Comparison of ENCODE assay signal across 10 cellular contexts in the genomic region with DNA sequence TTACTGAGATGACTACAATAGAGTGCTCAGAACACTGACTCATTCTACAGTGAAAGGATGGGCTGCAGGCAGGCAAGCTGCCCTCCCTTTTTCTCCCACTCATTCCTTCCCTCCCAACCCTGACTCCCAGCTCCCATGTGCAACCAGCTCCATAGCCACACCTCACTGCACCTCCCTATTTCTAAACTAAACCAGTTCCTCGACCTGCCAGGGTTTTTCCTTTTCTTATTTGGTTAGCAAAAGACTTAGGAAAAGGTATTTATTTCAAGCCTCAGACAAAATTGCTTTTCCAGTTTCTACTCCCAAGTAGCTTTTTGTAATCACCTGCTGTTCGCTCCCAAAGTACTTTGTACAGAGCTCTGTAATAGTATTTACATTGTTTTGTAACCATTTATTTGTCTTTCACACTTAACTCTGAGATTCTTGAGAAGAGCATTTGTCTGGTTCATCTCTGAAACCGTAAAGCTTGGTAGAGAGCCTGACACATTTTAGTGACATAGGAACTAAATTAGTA. TPM values are rescaled to one million over a fixed set of nuclear protein-coding genes. Genes with fewer than 3 reads are reported as not detected.
DNase-seq lines count a peak whose midpoint lies in the region; ATAC-seq, FAIRE-seq and TF ChIP-seq lines count a peak whose summit lies in the region.
"Had no signal": no experiment of that assay in that cellular context is flagged by ENCODE, and none has a peak within 500 bp of the region (broad histone marks: within the 10 kb centered on the region; RNA-seq: fewer than 3 reads in every experiment).

No MANE protein-coding gene starts in this region.

- H3K4me3 ChIP-seq in endothelial cell of umbilical vein (replicated peaks in 1 of 3; ENCODE audit: insufficient read depth in 1 of 3, low read depth in 1 of 3, low read length in 3 of 3) = no peak overlapping the region

- H3K9ac ChIP-seq in endothelial cell of umbilical vein (replicated peaks; ENCODE audit: extremely low read depth, insufficient read depth, low read length) = no peak overlapping the region

- no peaks in the 10 kb centered on the region for H3K9me3 Mint-ChIP-seq in Calu3 (ENCODE audit: low read depth, unreplicated experiment)
- H3K9me3 Mint-ChIP-seq in nephron progenitor cell = no peaks in the 10 kb centered on the region
- no peaks in the 10 kb centered on the region for H3K9me3 Mint-ChIP-seq in CD4-positive, alpha-beta T cell
- H3K9me3 Mint-ChIP-seq: activated naive CD4-positive, alpha-beta T cell treated with anti-CD3 and anti-CD28 coated beads, Interleukin-2, amount 50 U/mL, for 72 hours; T-helper 1 cell treated with Interleukin-12 subunit alpha and Interleukin-12 subunit beta and Interleukin-4 antibody, amounts not matched to agents 30 μg/mL and 1 μg/mL, for 36 hours had no signal

- no peaks in the 10 kb centered on the region for H3K36me3 Mint-ChIP-seq in Calu3 (ENCODE audit: insufficient read depth, unreplicated experiment)
- no peaks in the 10 kb centered on the region for H3K36me3 Mint-ChIP-seq in nephron progenitor cell (ENCODE audit: low read depth)
- H3K36me3 Mint-ChIP-seq in CD4-positive, alpha-beta T cell (ENCODE audit: low read depth) = no peaks in the 10 kb centered on the region
- H3K36me3 Mint-ChIP-seq: activated naive CD4-positive, alpha-beta T cell treated with anti-CD3 and anti-CD28 coated beads, Interleukin-2, amount 50 U/mL, for 72 hours had no signal

- no peaks in the 10 kb centered on the region for H3K27me3 ChIP-seq in endothelial cell of umbilical vein (ENCODE audit: control insufficient read depth in 2 of 2, insufficient read depth in 2 of 2, low read length in 2 of 2)
- no peaks in the 10 kb centered on the region for H3K27me3 ChIP-seq in CD4-positive, alpha-beta T cell (ENCODE audit: control insufficient read depth, insufficient read depth, low read length)

- H2AFZ ChIP-seq in endothelial cell of umbilical vein (ENCODE audit: low read depth, low read length) = no peak overlapping the region

- FAIRE-seq in endothelial cell of umbilical vein (lab: Jason Lieb, UNC) = no peak

- peak; percentile 52 for DNase-seq in Calu3
- DNase-seq in NCI-H146 treated with DMSO at 0.1 percent for 48 hours (lab: John Stamatoyannopoulos, UW; ENCODE audit: unreplicated experiment) = peak; percentile 62
- DNase-seq in endothelial cell of umbilical vein (ENCODE audit: low read depth, low spot score) = peak; percentile 12
- no peak for DNase-seq in nephron progenitor cell
- no peak for DNase-seq in CD4-positive, alpha-beta T cell
- DNase-seq in effector CD4-positive, alpha-beta T cell = no peak
- no peak for DNase-seq in GM19238 (ENCODE audit: insufficient read length, low spot score)
- DNase-seq in activated T-cell treated with anti-CD3 and anti-CD28 coated beads, Interleukin-2, amount 50 U/mL, for 1 hour = no peak

- CTCF ChIA-PET in Calu3 (lab: Charles Lee) (interaction anchor here (0.9 to 1.3 kb wide), 3 partner anchors 16 to 377 kb away, joined by 3 to 7 read pairs (median 5); no protein-coding TSS in a partner anchor), endothelial cell of umbilical vein (lab: Charles Lee) (interaction anchor here (1.2 to 1.4 kb wide), 4 partner anchors 9 to 121 kb away, joined by 3 to 4 read pairs (median 3); no protein-coding TSS in a partner anchor)
- CTCF ChIA-PET in CD4-positive, alpha-beta T cell (lab: Charles Lee) = no interaction called here

- no peaks in the 10 kb centered on the region for H3K36me3 ChIP-seq in endothelial cell of umbilical vein (ENCODE audit: control insufficient read depth in 2 of 2, extremely low read depth in 1 of 2, insufficient read depth in 2 of 2, low read length in 2 of 2)

- H3K9me3 ChIP-seq in endothelial cell of umbilical vein (replicated peaks; ENCODE audit: control insufficient read depth, insufficient read depth, low read length) = no peaks in the 10 kb centered on the region
- no peaks in the 10 kb centered on the region for H3K9me3 ChIP-seq in CD4-positive, alpha-beta T cell (ENCODE audit: control insufficient read depth, low read length)

- TF ChIP-seq CTCF in Calu3 (IDR thresholded peaks at IDR 0.05; ENCODE audit: unreplicated experiment) (no peak), endothelial cell of umbilical vein (IDR thresholded peaks at IDR 0.05; ENCODE audit: extremely low read depth in 1 of 2, insufficient read depth in 1 of 2, low read depth in 1 of 2, low read length in 2 of 2) (no peak), nephron progenitor cell (IDR thresholded peaks at IDR 0.05) (no peak)
- no peak for TF ChIP-seq CTCF in CD4-positive, alpha-beta T cell (IDR thresholded peaks at IDR 0.05)

- no peaks in the 10 kb centered on the region for H3K9me1 ChIP-seq in endothelial cell of umbilical vein (replicated peaks; ENCODE audit: control insufficient read depth, extremely low read depth, insufficient read depth, low read length)

- no peak for TF ChIP-seq POLR2A in endothelial cell of umbilical vein (IDR thresholded peaks at IDR 0.05; ENCODE audit: low read depth, low read length)

- POLR2A ChIA-PET in endothelial cell of umbilical vein (lab: Charles Lee) = no interaction called here
- POLR2A ChIA-PET in CD4-positive, alpha-beta T cell (lab: Charles Lee) = no interaction called here

- no peaks in the 10 kb centered on the region for H3K4me1 ChIP-seq in endothelial cell of umbilical vein (ENCODE audit: control insufficient read depth, extremely low read depth, insufficient read depth, low read length)

- BruUV-seq in Calu3 (replicated peaks; lab: Mats Ljungman, UMichigan) (no TSS peak), endothelial cell of umbilical vein (replicated peaks; lab: Mats Ljungman, UMichigan) (no TSS peak)

- dilution Hi-C loops in endothelial cell of umbilical vein (cut with MboI; ENCODE audit: extremely low pct_ligation_motif_present, low sequenced_read_pairs) = no loop called here

- no peak overlapping the region for H3K27ac ChIP-seq in endothelial cell of umbilical vein (ENCODE audit: insufficient read depth, low read depth, low read length)
- no peak overlapping the region for H3K27ac ChIP-seq in CD4-positive, alpha-beta T cell (ENCODE audit: low read depth, low read length)

- H3K4me2 ChIP-seq in endothelial cell of umbilical vein (ENCODE audit: insufficient read depth, low read length) = no peak overlapping the region

- peak overlapping the region; percentile 5 for H3K27ac Mint-ChIP-seq in Calu3 (ENCODE audit: unreplicated experiment)
- peak overlapping the region; percentile 81 for H3K27ac Mint-ChIP-seq in nephron progenitor cell
- H3K27ac Mint-ChIP-seq in CD4-positive, alpha-beta T cell = no peak overlapping the region
- H3K27ac Mint-ChIP-seq: activated naive CD4-positive, alpha-beta T cell treated with anti-CD3 and anti-CD28 coated beads, Interleukin-2, amount 50 U/mL, for 72 hours; T-helper 1 cell treated with Interleukin-12 subunit alpha and Interleukin-12 subunit beta and Interleukin-4 antibody, amounts not matched to agents 30 μg/mL and 1 μg/mL, for 36 hours had no signal

- intact Hi-C loops in Calu3 (cut with micrococcal nuclease; ENCODE audit: unreplicated experiment) (no loop called here), endothelial cell of umbilical vein (cut with micrococcal nuclease) (no loop called here)
- intact Hi-C loops in CD4-positive, alpha-beta T cell (cut with DNase I, micrococcal nuclease) = no loop called here

- H4K20me1 ChIP-seq in endothelial cell of umbilical vein (replicated peaks; ENCODE audit: control insufficient read depth, extremely low read depth, insufficient read depth, low read length) = no peaks in the 10 kb centered on the region

- H3K4me3 Mint-ChIP-seq in Calu3 (ENCODE audit: low read depth, unreplicated experiment) (no peak overlapping the region), nephron progenitor cell (no peak overlapping the region)
- H3K4me3 Mint-ChIP-seq in CD4-positive, alpha-beta T cell = no peak overlapping the region
- H3K4me3 Mint-ChIP-seq: T-helper 1 cell treated with Interleukin-12 subunit alpha and Interleukin-12 subunit beta and Interleukin-4 antibody, amounts not matched to agents 30 μg/mL and 1 μg/mL, for 36 hours had no signal

- H3K4me1 Mint-ChIP-seq in Calu3 (ENCODE audit: low read depth, unreplicated experiment) (peaks cover 26% of the 10 kb centered on the region), nephron progenitor cell (peaks cover 18% of the 10 kb centered on the region)
- no peaks in the 10 kb centered on the region for H3K4me1 Mint-ChIP-seq in CD4-positive, alpha-beta T cell (ENCODE audit: low read depth)

- ATAC-seq in CD4-positive, alpha-beta T cell (ENCODE audit: poor library complexity) = no peak
- ATAC-seq: activated naive CD4-positive, alpha-beta T cell treated with anti-CD3 and anti-CD28 coated beads, Interleukin-2, amount 50 U/mL, for 72 hours had no signal

- H3K27me3 Mint-ChIP-seq in Calu3 (ENCODE audit: unreplicated experiment) (no peaks in the 10 kb centered on the region), nephron progenitor cell (ENCODE audit: low read depth, poor library complexity) (no peaks in the 10 kb centered on the region)
- peaks cover 23% of the 10 kb centered on the region for H3K27me3 Mint-ChIP-seq in CD4-positive, alpha-beta T cell

- no peaks in the 10 kb centered on the region for H3K79me2 ChIP-seq in endothelial cell of umbilical vein (ENCODE audit: control insufficient read depth, insufficient read depth, low read length)

TF ChIP-seq in endothelial cell of umbilical vein, 7 proteins besides CTCF, POLR2A, EP300 and RAD21 (continues in another document):
- no peak for TF ChIP-seq MYC (IDR thresholded peaks at IDR 0.05; ENCODE audit: low read depth, low read length)

RNA-seq across cellular contexts. Expression of a gene that starts 2.2 kb away (rescaled TPM):
- total RNA-seq in Calu3 (2022) = 0.91 TPM in 1 of 2 replicates, not detected in the other
- total RNA-seq in endothelial cell of umbilical vein = 0.27 and 1.0 TPM in 2 replicates
- polyA plus RNA-seq in endothelial cell of umbilical vein = 0.32 and 0.62 TPM in 2 replicates
- polyA plus RNA-seq in endothelial cell of umbilical vein (2011; cell fraction: cytosol; rRNA removed) = 0.31 and 0.32 TPM in 2 replicates
- 3.2 and 7.8 TPM in 2 replicates for polyA plus RNA-seq in endothelial cell of umbilical vein (2011; cell fraction: nucleus; rRNA removed)
- polyA plus RNA-seq in endothelial cell of umbilical vein (2012) = 1.7 and 3.8 TPM in 2 replicates
- not detected in 2 replicates for polyA minus RNA-seq in endothelial cell of umbilical vein
- not detected for polyA minus RNA-seq in endothelial cell of umbilical vein (2011; cell fraction: cytosol; rRNA and poly(A)+ RNA removed)
- polyA minus RNA-seq in endothelial cell of umbilical vein (2011; cell fraction: nucleus; rRNA and poly(A)+ RNA removed) = 0.24 and 1.3 TPM in 2 replicates
- total RNA-seq in CD4-positive, alpha-beta T cell = not detected
- total RNA-seq: activated naive CD4-positive, alpha-beta T cell treated with anti-CD3 and anti-CD28 coated beads, Interleukin-2, amount 50 U/mL, for 72 hours had no signal

RNA-seq across cellular contexts. Expression of a gene that starts 57.3 kb away (rescaled TPM):
- total RNA-seq in Calu3 (2022) = 0.07 TPM in 1 of 2 replicates, not detected in the other
- total RNA-seq in endothelial cell of umbilical vein = not detected in 2 replicates
- polyA plus RNA-seq in endothelial cell of umbilical vein = not detected in 2 replicates
- not detected in 2 replicates for polyA plus RNA-seq in endothelial cell of umbilical vein (2011; cell fraction: cytosol; rRNA removed)
- polyA plus RNA-seq in endothelial cell of umbilical vein (2011; cell fraction: nucleus; rRNA removed) = 0.04 TPM in 1 of 2 replicates, not detected in the other
- polyA plus RNA-seq in endothelial cell of umbilical vein (2012) = not detected in 2 replicates
- not detected in 2 replicates for polyA minus RNA-seq in endothelial cell of umbilical vein
- polyA minus RNA-seq in endothelial cell of umbilical vein (2011; cell fraction: cytosol; rRNA and poly(A)+ RNA removed) = not detected
- not detected in 2 replicates for polyA minus RNA-seq in endothelial cell of umbilical vein (2011; cell fraction: nucleus; rRNA and poly(A)+ RNA removed)
- not detected for total RNA-seq in CD4-positive, alpha-beta T cell
- total RNA-seq: activated naive CD4-positive, alpha-beta T cell treated with anti-CD3 and anti-CD28 coated beads, Interleukin-2, amount 50 U/mL, for 72 hours had no signal

Comparison
In these comparisons a context has a peak if more than half of its experiments do, and no peak if none do; other contexts are left out.
1. DNase-seq: peak in Calu3 (single experiment), NCI-H146 treated with DMSO at 0.1 percent for 48 hours (single experiment) and endothelial cell of umbilical vein (single experiment); none in nephron progenitor cell (single experiment), CD4-positive, alpha-beta T cell (0 of 10), effector CD4-positive, alpha-beta T cell (single experiment), GM19238 (single experiment) and activated T-cell treated with anti-CD3 and anti-CD28 coated beads, Interleukin-2, amount 50 U/mL, for 1 hour (single experiment).